Comparison of ENCODE assay signal across 12 cellular contexts in the genomic region with DNA sequence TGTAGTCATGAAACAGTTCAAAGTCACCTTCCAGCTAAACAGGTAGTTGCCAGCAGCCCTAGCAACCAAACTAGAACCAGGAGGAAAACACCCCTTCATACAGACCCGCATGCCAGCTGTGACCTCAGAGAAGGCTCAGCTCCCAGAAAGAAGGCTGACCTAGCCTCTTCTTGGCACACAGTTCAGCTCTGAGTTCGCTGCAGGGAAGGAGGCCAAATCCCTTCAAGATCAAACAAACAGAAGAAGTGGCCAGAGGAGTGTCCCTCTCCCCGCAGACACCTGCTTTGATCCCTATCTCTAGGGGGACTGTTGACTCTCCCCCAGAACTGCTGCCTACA. TPM values are rescaled to one million over a fixed set of nuclear protein-coding genes. Genes with fewer than 3 reads are reported as not detected.
DNase-seq lines count a peak whose midpoint lies in the region; ATAC-seq and TF ChIP-seq lines count a peak whose summit lies in the region.
"Had no signal": no experiment of that assay in that cellular context is flagged by ENCODE, and none has a peak within 500 bp of the region (broad histone marks: within the 10 kb centered on the region; RNA-seq: fewer than 3 reads in every experiment).

No MANE protein-coding gene starts in this region.

- H3K9me3 Mint-ChIP-seq in CD8-positive, alpha-beta memory T cell, result no peaks in the 10 kb centered on the region
- H3K9me3 Mint-ChIP-seq in MCF 10A (ENCODE audit: unreplicated experiment), result no peaks in the 10 kb centered on the region
- no peaks in the 10 kb centered on the region for H3K9me3 Mint-ChIP-seq in type B pancreatic cell
- H3K9me3 Mint-ChIP-seq: immature natural killer cell had no signal

- no peak for TF ChIP-seq CTCF in MCF 10A (IDR thresholded peaks at IDR 0.05; ENCODE audit: unreplicated experiment)
- TF ChIP-seq CTCF in type B pancreatic cell (conservative IDR thresholded peaks at IDR 0.05), result no peak

- no TSS peak for BruUV-seq in MCF 10A (replicated peaks; lab: Mats Ljungman, UMichigan)

- H3K4me1 Mint-ChIP-seq in CD8-positive, alpha-beta memory T cell, result peaks cover 31 to 44% (median 38%) of the 10 kb centered on the region in 3 donors
- H3K4me1 Mint-ChIP-seq in MCF 10A (ENCODE audit: insufficient read depth, unreplicated experiment) (peaks cover 30% of the 10 kb centered on the region), type B pancreatic cell (ENCODE audit: unreplicated experiment) (peaks cover 24% of the 10 kb centered on the region)

- peaks cover 36% of the 10 kb centered on the region for H3K4me1 ChIP-seq in CD8-positive, alpha-beta memory T cell (ENCODE audit: insufficient read depth, low read length)

- no peak overlapping the region for H3K27ac ChIP-seq in CD8-positive, alpha-beta memory T cell (ENCODE audit: low read depth, low read length)

- peaks cover 0 to 24% (median 6%) of the 10 kb centered on the region in 3 donors for H3K36me3 Mint-ChIP-seq in CD8-positive, alpha-beta memory T cell
- H3K36me3 Mint-ChIP-seq in MCF 10A (ENCODE audit: insufficient read depth, unreplicated experiment) (peaks cover 4% of the 10 kb centered on the region), type B pancreatic cell (peaks cover 14% of the 10 kb centered on the region)

- H3K4me3 ChIP-seq in CD8-positive, alpha-beta memory T cell (ENCODE audit: low read length), result no peak overlapping the region

- no peaks in the 10 kb centered on the region for H3K9me3 ChIP-seq in CD8-positive, alpha-beta memory T cell (ENCODE audit: low read length)

- peak in 1 of 5 donors; percentile 58 for DNase-seq in CD8-positive, alpha-beta memory T cell
- DNase-seq in M059J (ENCODE audit: low read depth) (peak; percentile 60), MCF 10A (ENCODE audit: unreplicated experiment) (peak; percentile 78), myocyte (ENCODE audit: low read depth) (peak; percentile 66), NCI-H1436 treated with DMSO at 0.1 percent for 48 hours (lab: John Stamatoyannopoulos, UW) (no peak), type B pancreatic cell (ENCODE audit: extremely low spot score, unreplicated experiment) (no peak)
- no peak for DNase-seq in activated CD8-positive, alpha-beta memory T cell treated with anti-CD3 and anti-CD28 coated beads, Interleukin-2, amount 50 U/mL, for 4 hours
- DNase-seq: activated effector memory CD4-positive, alpha-beta T cell treated with anti-CD3 and anti-CD28 coated beads, Interleukin-2, amount 50 U/mL, for 16 hours; immature natural killer cell; Karpas-422 had no signal

- H3K27ac Mint-ChIP-seq in CD8-positive, alpha-beta memory T cell, result peak overlapping the region in 5 of 8 donors; percentile 24 to 80 (median 61)
- H3K27ac Mint-ChIP-seq in MCF 10A (ENCODE audit: low read depth, unreplicated experiment), result peak overlapping the region; percentile 55
- no peak overlapping the region for H3K27ac Mint-ChIP-seq in type B pancreatic cell
- H3K27ac Mint-ChIP-seq: immature natural killer cell, progenitor cell of endocrine pancreas had no signal

- H3K4me3 Mint-ChIP-seq in CD8-positive, alpha-beta memory T cell, result no peak overlapping the region
- H3K4me3 Mint-ChIP-seq in MCF 10A (ENCODE audit: unreplicated experiment) (no peak overlapping the region), type B pancreatic cell (no peak overlapping the region)
- H3K4me3 Mint-ChIP-seq: immature natural killer cell had no signal

- POLR2A ChIA-PET in CD8-positive, alpha-beta memory T cell (lab: Charles Lee), result no interaction called here
- POLR2A ChIA-PET in MCF 10A (lab: Yijun Ruan, JAX), result interaction anchor here (0.6 to 0.7 kb wide), 3 partner anchors 13 to 740 kb away, joined by 3 read pairs; no protein-coding TSS in a partner anchor

- peaks cover 20% of the 10 kb centered on the region for H3K36me3 ChIP-seq in CD8-positive, alpha-beta memory T cell (ENCODE audit: insufficient read depth, low read length)

- ATAC-seq in GM21515 (IDR thresholded peaks at IDR 0.05; ENCODE audit: unreplicated experiment), result no peak

- CTCF ChIA-PET in CD8-positive, alpha-beta memory T cell (lab: Charles Lee), result interaction anchor here (1.0 to 1.7 kb wide), 3 partner anchors 15 to 527 kb away, joined by 3 to 4 read pairs (median 3); no protein-coding TSS in a partner anchor
- CTCF ChIA-PET in MCF 10A (lab: Yijun Ruan, JAX), result interaction anchor here (0.6 to 3.7 kb wide), 9 partner anchors 10 to 1671 kb away, joined by 3 to 15 read pairs (median 4); no protein-coding TSS in a partner anchor

- no peaks in the 10 kb centered on the region for H3K27me3 Mint-ChIP-seq in CD8-positive, alpha-beta memory T cell
- H3K27me3 Mint-ChIP-seq in MCF 10A (ENCODE audit: insufficient read depth, unreplicated experiment) (no peaks in the 10 kb centered on the region), type B pancreatic cell (no peaks in the 10 kb centered on the region)
- H3K27me3 Mint-ChIP-seq: progenitor cell of endocrine pancreas had no signal

- intact Hi-C loops in MCF 10A (cut with micrococcal nuclease), result no loop called here

- H3K27me3 ChIP-seq in CD8-positive, alpha-beta memory T cell (ENCODE audit: insufficient read depth, low read length, poor library complexity, severe bottlenecking), result no peaks in the 10 kb centered on the region

RNA-seq across cellular contexts. Expression of gene HADH, which starts 56.0 kb away (rescaled TPM):
- total RNA-seq in CD8-positive, alpha-beta memory T cell, result 10 to 100 TPM; 38.5 to 40.9 TPM
- polyA plus RNA-seq in CD8-positive, alpha-beta memory T cell, result 33.6 TPM
- 11.2 and 15.9 TPM in 2 replicates for total RNA-seq in M059J (2014; rRNA removed; shearing (Covaris generic))
- total RNA-seq in MCF 10A (2022), result 19.2 and 26.2 TPM in 2 replicates
- total RNA-seq in myocyte, result 17.7 and 38.8 TPM in 2 replicates
- 32.5 TPM for polyA plus RNA-seq in myocyte (2012)
- 41.8 and 68.5 TPM in 2 replicates for total RNA-seq in type B pancreatic cell (ENCODE audit: low replicate concordance)

Comparison
In these comparisons a context has a peak if more than half of its experiments do, and no peak if none do; other contexts are left out.
1. DNase-seq: peak in M059J (single experiment), MCF 10A (single experiment) and myocyte (single experiment); none in NCI-H1436 treated with DMSO at 0.1 percent for 48 hours (single experiment), activated CD8-positive, alpha-beta memory T cell treated with anti-CD3 and anti-CD28 coated beads, Interleukin-2, amount 50 U/mL, for 4 hours (single experiment) and type B pancreatic cell (single experiment).